In the genomic region with DNA sequence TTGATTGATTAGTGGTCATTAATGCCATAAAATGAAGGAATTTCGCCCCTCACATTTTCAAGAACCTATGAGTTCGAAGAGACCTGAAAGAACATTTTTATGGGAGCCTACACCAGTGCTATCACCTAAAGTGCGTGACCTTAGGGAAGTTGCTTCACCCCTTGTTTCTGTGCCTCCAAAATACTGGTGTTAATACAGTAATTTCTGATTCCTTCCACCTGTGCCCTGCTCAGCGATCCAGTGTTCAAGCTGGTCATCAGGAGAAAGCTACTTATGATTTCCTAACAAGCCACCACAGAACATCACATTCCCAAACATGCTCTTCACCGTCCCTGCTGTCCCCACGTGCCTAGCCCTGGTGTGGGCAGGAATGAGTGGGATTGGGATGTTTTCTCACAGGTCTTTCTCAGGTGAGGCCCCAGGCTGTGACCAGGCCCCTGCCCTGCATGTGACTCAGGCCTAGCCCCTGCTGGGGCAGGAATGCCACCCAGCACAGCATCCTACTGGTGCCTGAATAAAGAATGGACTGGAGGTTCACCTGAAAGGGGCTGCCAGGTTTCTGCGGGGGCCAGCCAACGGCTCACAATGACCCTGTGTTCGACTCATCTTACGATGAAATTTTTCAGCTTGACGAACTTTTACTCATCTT, we compare ENCODE assay signal across 2 cellular contexts.
A peak's percentile ranks its signal among the peaks of the same experiment; 100 is the strongest.
TF ChIP-seq lines count a peak whose summit lies in the region.

No MANE protein-coding gene starts in this region.

TF ChIP-seq in GM23338, 12 proteins besides CTCF, POLR2A, EP300 and RAD21 (continues in another document):
- TF ChIP-seq, protein P1, sequence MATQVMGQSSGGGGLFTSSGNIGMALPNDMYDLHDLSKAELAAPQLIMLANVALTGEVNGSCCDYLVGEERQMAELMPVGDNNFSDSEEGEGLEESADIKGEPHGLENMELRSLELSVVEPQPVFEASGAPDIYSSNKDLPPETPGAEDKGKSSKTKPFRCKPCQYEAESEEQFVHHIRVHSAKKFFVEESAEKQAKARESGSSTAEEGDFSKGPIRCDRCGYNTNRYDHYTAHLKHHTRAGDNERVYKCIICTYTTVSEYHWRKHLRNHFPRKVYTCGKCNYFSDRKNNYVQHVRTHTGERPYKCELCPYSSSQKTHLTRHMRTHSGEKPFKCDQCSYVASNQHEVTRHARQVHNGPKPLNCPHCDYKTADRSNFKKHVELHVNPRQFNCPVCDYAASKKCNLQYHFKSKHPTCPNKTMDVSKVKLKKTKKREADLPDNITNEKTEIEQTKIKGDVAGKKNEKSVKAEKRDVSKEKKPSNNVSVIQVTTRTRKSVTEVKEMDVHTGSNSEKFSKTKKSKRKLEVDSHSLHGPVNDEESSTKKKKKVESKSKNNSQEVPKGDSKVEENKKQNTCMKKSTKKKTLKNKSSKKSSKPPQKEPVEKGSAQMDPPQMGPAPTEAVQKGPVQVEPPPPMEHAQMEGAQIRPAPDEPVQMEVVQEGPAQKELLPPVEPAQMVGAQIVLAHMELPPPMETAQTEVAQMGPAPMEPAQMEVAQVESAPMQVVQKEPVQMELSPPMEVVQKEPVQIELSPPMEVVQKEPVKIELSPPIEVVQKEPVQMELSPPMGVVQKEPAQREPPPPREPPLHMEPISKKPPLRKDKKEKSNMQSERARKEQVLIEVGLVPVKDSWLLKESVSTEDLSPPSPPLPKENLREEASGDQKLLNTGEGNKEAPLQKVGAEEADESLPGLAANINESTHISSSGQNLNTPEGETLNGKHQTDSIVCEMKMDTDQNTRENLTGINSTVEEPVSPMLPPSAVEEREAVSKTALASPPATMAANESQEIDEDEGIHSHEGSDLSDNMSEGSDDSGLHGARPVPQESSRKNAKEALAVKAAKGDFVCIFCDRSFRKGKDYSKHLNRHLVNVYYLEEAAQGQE (IDR thresholded peaks at IDR 0.05; ENCODE audit: unreplicated experiment): no peak
- no peak for TF ChIP-seq EZH2 (IDR thresholded peaks at IDR 0.05; ENCODE audit: low read depth, unreplicated experiment)
- no peak for TF ChIP-seq EZH2phosphoT487 (IDR thresholded peaks at IDR 0.05; ENCODE audit: unreplicated experiment)
- no peak for TF ChIP-seq STAT1 (IDR thresholded peaks at IDR 0.05; ENCODE audit: unreplicated experiment)
- TF ChIP-seq, protein P2, sequence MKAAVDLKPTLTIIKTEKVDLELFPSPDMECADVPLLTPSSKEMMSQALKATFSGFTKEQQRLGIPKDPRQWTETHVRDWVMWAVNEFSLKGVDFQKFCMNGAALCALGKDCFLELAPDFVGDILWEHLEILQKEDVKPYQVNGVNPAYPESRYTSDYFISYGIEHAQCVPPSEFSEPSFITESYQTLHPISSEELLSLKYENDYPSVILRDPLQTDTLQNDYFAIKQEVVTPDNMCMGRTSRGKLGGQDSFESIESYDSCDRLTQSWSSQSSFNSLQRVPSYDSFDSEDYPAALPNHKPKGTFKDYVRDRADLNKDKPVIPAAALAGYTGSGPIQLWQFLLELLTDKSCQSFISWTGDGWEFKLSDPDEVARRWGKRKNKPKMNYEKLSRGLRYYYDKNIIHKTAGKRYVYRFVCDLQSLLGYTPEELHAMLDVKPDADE (IDR thresholded peaks at IDR 0.05): no peak
- no peak for TF ChIP-seq ZNF114 (CRISPR knock-in tag; IDR thresholded peaks at IDR 0.05)
- no peak for TF ChIP-seq NANOG (IDR thresholded peaks at IDR 0.05; ENCODE audit: borderline replicate concordance)
- TF ChIP-seq JUNB (IDR thresholded peaks at IDR 0.05; ENCODE audit: unreplicated experiment): no peak
- no peak for TF ChIP-seq CREB1 (CRISPR knock-in tag; IDR thresholded peaks at IDR 0.05; ENCODE audit: low read depth)
- no peak for TF ChIP-seq POLR2AphosphoS5 (IDR thresholded peaks at IDR 0.05; ENCODE audit: low read depth)

TF ChIP-seq in K562, 482 proteins besides CTCF, POLR2A, EP300 and RAD21:
- TF ChIP-seq, protein P3, sequence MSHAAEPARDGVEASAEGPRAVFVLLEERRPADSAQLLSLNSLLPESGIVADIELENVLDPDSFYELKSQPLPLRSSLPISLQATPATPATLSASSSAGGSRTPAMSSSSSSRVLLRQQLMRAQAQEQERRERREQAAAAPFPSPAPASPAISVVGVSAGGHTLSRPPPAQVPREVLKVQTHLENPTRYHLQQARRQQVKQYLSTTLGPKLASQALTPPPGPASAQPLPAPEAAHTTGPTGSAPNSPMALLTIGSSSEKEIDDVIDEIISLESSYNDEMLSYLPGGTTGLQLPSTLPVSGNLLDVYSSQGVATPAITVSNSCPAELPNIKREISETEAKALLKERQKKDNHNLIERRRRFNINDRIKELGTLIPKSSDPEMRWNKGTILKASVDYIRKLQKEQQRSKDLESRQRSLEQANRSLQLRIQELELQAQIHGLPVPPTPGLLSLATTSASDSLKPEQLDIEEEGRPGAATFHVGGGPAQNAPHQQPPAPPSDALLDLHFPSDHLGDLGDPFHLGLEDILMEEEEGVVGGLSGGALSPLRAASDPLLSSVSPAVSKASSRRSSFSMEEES (CRISPR knock-in tag; IDR thresholded peaks at IDR 0.05): no peak
- TF ChIP-seq, protein P4, sequence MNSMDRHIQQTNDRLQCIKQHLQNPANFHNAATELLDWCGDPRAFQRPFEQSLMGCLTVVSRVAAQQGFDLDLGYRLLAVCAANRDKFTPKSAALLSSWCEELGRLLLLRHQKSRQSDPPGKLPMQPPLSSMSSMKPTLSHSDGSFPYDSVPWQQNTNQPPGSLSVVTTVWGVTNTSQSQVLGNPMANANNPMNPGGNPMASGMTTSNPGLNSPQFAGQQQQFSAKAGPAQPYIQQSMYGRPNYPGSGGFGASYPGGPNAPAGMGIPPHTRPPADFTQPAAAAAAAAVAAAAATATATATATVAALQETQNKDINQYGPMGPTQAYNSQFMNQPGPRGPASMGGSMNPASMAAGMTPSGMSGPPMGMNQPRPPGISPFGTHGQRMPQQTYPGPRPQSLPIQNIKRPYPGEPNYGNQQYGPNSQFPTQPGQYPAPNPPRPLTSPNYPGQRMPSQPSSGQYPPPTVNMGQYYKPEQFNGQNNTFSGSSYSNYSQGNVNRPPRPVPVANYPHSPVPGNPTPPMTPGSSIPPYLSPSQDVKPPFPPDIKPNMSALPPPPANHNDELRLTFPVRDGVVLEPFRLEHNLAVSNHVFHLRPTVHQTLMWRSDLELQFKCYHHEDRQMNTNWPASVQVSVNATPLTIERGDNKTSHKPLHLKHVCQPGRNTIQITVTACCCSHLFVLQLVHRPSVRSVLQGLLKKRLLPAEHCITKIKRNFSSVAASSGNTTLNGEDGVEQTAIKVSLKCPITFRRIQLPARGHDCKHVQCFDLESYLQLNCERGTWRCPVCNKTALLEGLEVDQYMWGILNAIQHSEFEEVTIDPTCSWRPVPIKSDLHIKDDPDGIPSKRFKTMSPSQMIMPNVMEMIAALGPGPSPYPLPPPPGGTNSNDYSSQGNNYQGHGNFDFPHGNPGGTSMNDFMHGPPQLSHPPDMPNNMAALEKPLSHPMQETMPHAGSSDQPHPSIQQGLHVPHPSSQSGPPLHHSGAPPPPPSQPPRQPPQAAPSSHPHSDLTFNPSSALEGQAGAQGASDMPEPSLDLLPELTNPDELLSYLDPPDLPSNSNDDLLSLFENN (IDR thresholded peaks at IDR 0.05; ENCODE audit: low read depth in 2 of 2, low read length in 2 of 2): no peak
- TF ChIP-seq ZNF263 (CRISPR knock-in tag; IDR thresholded peaks at IDR 0.05; ENCODE audit: borderline replicate concordance) (0 out of 2 replicates have a peak, but pooled peaks have one; percentile 6), ZNF282 (CRISPR knock-in tag; IDR thresholded peaks at IDR 0.05) (no peak)
